ENCODE assay signal across 24 cellular contexts in the genomic region with DNA sequence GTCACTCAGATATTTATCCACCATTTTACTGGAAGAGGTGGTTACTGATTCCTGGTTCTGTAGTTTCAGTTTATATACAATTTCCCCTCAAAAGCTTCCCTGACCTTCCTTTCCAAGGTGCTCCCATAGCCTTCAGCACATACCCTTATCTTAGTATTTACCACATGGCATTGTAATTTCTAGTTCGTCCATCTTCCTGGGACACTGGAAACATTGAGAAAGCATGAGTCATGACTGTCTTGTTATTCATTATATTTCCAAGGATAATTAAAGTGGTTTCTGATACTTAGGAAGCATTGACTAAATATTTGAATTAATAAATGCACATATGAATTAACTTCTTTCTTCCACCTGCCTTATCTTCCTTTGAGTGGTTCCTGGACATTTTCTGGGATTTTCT.
DNase-seq lines count a peak whose midpoint lies in the region; ATAC-seq, FAIRE-seq and TF ChIP-seq lines count a peak whose summit lies in the region.
"Had no signal": no experiment of that assay in that cellular context is flagged by ENCODE, and none has a peak within 500 bp of the region (broad histone marks: within the 10 kb centered on the region; RNA-seq: fewer than 3 reads in every experiment).

No MANE protein-coding gene starts in this region.

- H3K27me3 ChIP-seq in astrocyte (ENCODE audit: insufficient read depth, low read length) = no peaks in the 10 kb centered on the region
- H3K27me3 ChIP-seq: body of pancreas, esophagus muscularis mucosa, left lung, uterus had no signal

- H4K20me1 ChIP-seq in astrocyte (ENCODE audit: insufficient read depth, low read length) = no peaks in the 10 kb centered on the region

- H3K79me2 ChIP-seq in astrocyte (ENCODE audit: insufficient read depth, low read length) = no peaks in the 10 kb centered on the region

- H3K36me3 Mint-ChIP-seq in astrocyte (ENCODE audit: low read depth, unreplicated experiment) (no peaks in the 10 kb centered on the region), endothelial cell (ENCODE audit: low read depth, unreplicated experiment) (no peaks in the 10 kb centered on the region)

- peak overlapping the region; percentile 79 for H3K27ac Mint-ChIP-seq in astrocyte (ENCODE audit: unreplicated experiment)
- H3K27ac Mint-ChIP-seq in endothelial cell (ENCODE audit: unreplicated experiment) = no peak overlapping the region
- H3K27ac Mint-ChIP-seq: activated naive CD4-positive, alpha-beta T cell treated with anti-CD3 and anti-CD28 coated beads for 36 hours had no signal

- H3K4me1 Mint-ChIP-seq in astrocyte (ENCODE audit: low read depth, unreplicated experiment) = peaks cover 20% of the 10 kb centered on the region
- H3K4me1 Mint-ChIP-seq in endothelial cell (ENCODE audit: unreplicated experiment) = peaks cover 10% of the 10 kb centered on the region

- H3K9ac ChIP-seq in astrocyte (ENCODE audit: low read length) = no peak overlapping the region
- H3K9ac ChIP-seq: KMS-11 had no signal

- H3K4me1 ChIP-seq in astrocyte (ENCODE audit: insufficient read depth, low read length) = peaks cover 4% of the 10 kb centered on the region
- H3K4me1 ChIP-seq: esophagus muscularis mucosa, left lung, uterus had no signal

- H3K4me3 Mint-ChIP-seq in astrocyte (ENCODE audit: unreplicated experiment) (no peak overlapping the region), endothelial cell (ENCODE audit: unreplicated experiment) (no peak overlapping the region)
- H3K4me3 Mint-ChIP-seq: activated naive CD4-positive, alpha-beta T cell treated with anti-CD3 and anti-CD28 coated beads for 36 hours had no signal

- H3K9me3 Mint-ChIP-seq in astrocyte (ENCODE audit: unreplicated experiment) (no peaks in the 10 kb centered on the region), endothelial cell (ENCODE audit: unreplicated experiment) (no peaks in the 10 kb centered on the region)
- H3K9me3 Mint-ChIP-seq: activated naive CD4-positive, alpha-beta T cell treated with anti-CD3 and anti-CD28 coated beads for 36 hours had no signal

- H3K27me3 Mint-ChIP-seq in astrocyte (ENCODE audit: low read depth, unreplicated experiment) = no peaks in the 10 kb centered on the region
- H3K27me3 Mint-ChIP-seq in endothelial cell (ENCODE audit: unreplicated experiment) = no peaks in the 10 kb centered on the region

- H3K9me3 ChIP-seq in astrocyte (ENCODE audit: insufficient read depth, low read depth, low read length) = no peaks in the 10 kb centered on the region
- H3K9me3 ChIP-seq: body of pancreas, Caco-2, uterus had no signal

- H3K4me2 ChIP-seq in astrocyte (ENCODE audit: low read length) = no peak overlapping the region
- H3K4me2 ChIP-seq: KMS-11 had no signal

- ATAC-seq in GM19467 (IDR thresholded peaks at IDR 0.05; ENCODE audit: unreplicated experiment) = no peak
- no peak for ATAC-seq in HG02973 (IDR thresholded peaks at IDR 0.05; ENCODE audit: unreplicated experiment)
- ATAC-seq in HG02884 (IDR thresholded peaks at IDR 0.05; ENCODE audit: unreplicated experiment) = no peak
- ATAC-seq: body of pancreas, Panc1, right cardiac atrium had no signal

- no peaks in the 10 kb centered on the region for H3K36me3 ChIP-seq in astrocyte (ENCODE audit: insufficient read depth, low read length)
- H3K36me3 ChIP-seq: esophagus muscularis mucosa, left lung, uterus had no signal

- DNase-seq in AG08395 (ENCODE audit: low spot score) (peak; percentile 18), HS-5 (ENCODE audit: low read depth) (peak; percentile 41), astrocyte (ENCODE audit: low read depth) (peak; percentile 95), foreskin fibroblast (peak; percentile 38 to 67), endothelial cell (ENCODE audit: low spot score) (no peak)
- DNase-seq: activated naive CD4-positive, alpha-beta T cell treated with anti-CD3 and anti-CD28 coated beads for 36 hours; body of pancreas; dermis blood vessel endothelial cell; GF-D8; left lung; NCI-H1105; NCI-H82; occipital lobe; right cardiac atrium; uterus had no signal

- H3K4me3 ChIP-seq in astrocyte (ENCODE audit: insufficient read depth, low read depth, low read length) (no peak overlapping the region), foreskin fibroblast (ENCODE audit: low read depth in 1 of 2, low read length in 2 of 2) (no peak overlapping the region)
- H3K4me3 ChIP-seq: body of pancreas, esophagus muscularis mucosa, left lung, uterus had no signal

- H2AFZ ChIP-seq in astrocyte (ENCODE audit: low read depth, low read length) = no peak overlapping the region

- peak overlapping the region; percentile 25 for H3K27ac ChIP-seq in astrocyte (ENCODE audit: low read depth, low read length)
- H3K27ac ChIP-seq: body of pancreas, esophagus muscularis mucosa, HL-60, KMS-11, left lung, uterus had no signal

- TF ChIP-seq CTCF in astrocyte (IDR thresholded peaks at IDR 0.05; ENCODE audit: insufficient read depth, low read depth, low read length) = no peak
- TF ChIP-seq CTCF in foreskin fibroblast (IDR thresholded peaks at IDR 0.05; ENCODE audit: low read depth, low read length) = no peak
- no peak for TF ChIP-seq CTCF in endothelial cell (IDR thresholded peaks at IDR 0.05; ENCODE audit: unreplicated experiment)

- no peak for FAIRE-seq in astrocyte (lab: Jason Lieb, UNC)
- FAIRE-seq: GM12892 had no signal
